1 cellular context compared by ENCODE assay signal in genomic region chr2:9657083-9657482, GRCh38.
TF ChIP-seq lines count a peak whose summit lies in the region.

No MANE protein-coding gene starts in this region.

TF ChIP-seq in HepG2, 621 proteins besides CTCF, POLR2A, EP300 and RAD21 (continued from another document and continues in another):
- TF ChIP-seq, protein P1, sequence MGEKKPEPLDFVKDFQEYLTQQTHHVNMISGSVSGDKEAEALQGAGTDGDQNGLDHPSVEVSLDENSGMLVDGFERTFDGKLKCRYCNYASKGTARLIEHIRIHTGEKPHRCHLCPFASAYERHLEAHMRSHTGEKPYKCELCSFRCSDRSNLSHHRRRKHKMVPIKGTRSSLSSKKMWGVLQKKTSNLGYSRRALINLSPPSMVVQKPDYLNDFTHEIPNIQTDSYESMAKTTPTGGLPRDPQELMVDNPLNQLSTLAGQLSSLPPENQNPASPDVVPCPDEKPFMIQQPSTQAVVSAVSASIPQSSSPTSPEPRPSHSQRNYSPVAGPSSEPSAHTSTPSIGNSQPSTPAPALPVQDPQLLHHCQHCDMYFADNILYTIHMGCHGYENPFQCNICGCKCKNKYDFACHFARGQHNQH (CRISPR knock-in tag; IDR thresholded peaks at IDR 0.05): peak; percentile 87; the same call in 1 of the 2 replicates
- TF ChIP-seq KLF9 (CRISPR knock-in tag; IDR thresholded peaks at IDR 0.05; ENCODE audit: low read depth) (no peak), ZNF343 (CRISPR knock-in tag; IDR thresholded peaks at IDR 0.05) (0 out of 2 replicates have a peak, but pooled peaks have one; percentile 60), PRPF4 (IDR thresholded peaks at IDR 0.05; ENCODE audit: low read depth, low read length, poor library complexity, severe bottlenecking) (no peak), KMT2B (CRISPR knock-in tag; IDR thresholded peaks at IDR 0.05) (peak; percentile 54; the same call in 1 of the 2 replicates), SOX13 (IDR thresholded peaks at IDR 0.05) (no peak), SOX13 (CRISPR knock-in tag; conservative IDR thresholded peaks at IDR 0.05 in 1 of 2, IDR thresholded peaks at IDR 0.05 in 1 of 2) (peak in 1 of 2 experiments; percentile 68; a peak in 2 of 4 replicates), NFIC (IDR thresholded peaks at IDR 0.05; ENCODE audit: low read length) (peak; percentile 30; the same call in 1 of the 2 replicates), ZBTB1 (CRISPR knock-in tag; IDR thresholded peaks at IDR 0.05; ENCODE audit: borderline replicate concordance) (no peak), FOXC1 (CRISPR knock-in tag; IDR thresholded peaks at IDR 0.05; ENCODE audit: borderline replicate concordance) (0 out of 2 replicates have a peak, but pooled peaks have one; percentile 26), RARA (CRISPR knock-in tag; IDR thresholded peaks at IDR 0.05) (peak; percentile 99), ZNF768 (CRISPR knock-in tag; IDR thresholded peaks at IDR 0.05) (no peak), SKIL (CRISPR knock-in tag; IDR thresholded peaks at IDR 0.05; ENCODE audit: borderline replicate concordance) (peak; percentile 96), SOX5 (CRISPR knock-in tag; IDR thresholded peaks at IDR 0.05; ENCODE audit: borderline replicate concordance) (peak; percentile 73; the same call in 1 of the 2 replicates), MIXL1 (CRISPR knock-in tag; IDR thresholded peaks at IDR 0.05) (0 out of 2 replicates have a peak, but pooled peaks have one; percentile 45), PREB (CRISPR knock-in tag; IDR thresholded peaks at IDR 0.05) (no peak), ZNF580 (CRISPR knock-in tag; IDR thresholded peaks at IDR 0.05; ENCODE audit: borderline replicate concordance, low read depth) (peak; percentile 38; the same call in 1 of the 2 replicates), ZSCAN31 (CRISPR knock-in tag; IDR thresholded peaks at IDR 0.05; ENCODE audit: low read depth) (no peak), MED13 (CRISPR knock-in tag; IDR thresholded peaks at IDR 0.05) (no peak), FOSL1 (CRISPR knock-in tag; IDR thresholded peaks at IDR 0.05; ENCODE audit: borderline replicate concordance) (no peak), XRCC5 (optimal IDR thresholded peaks at IDR 0.05; ENCODE audit: low read length) (no peak), TBL1XR1 (IDR thresholded peaks at IDR 0.05; ENCODE audit: borderline replicate concordance, low read length, partially characterized antibody) (peak; percentile 98), RFXANK (CRISPR knock-in tag; IDR thresholded peaks at IDR 0.05) (no peak), ARID5B (CRISPR knock-in tag; IDR thresholded peaks at IDR 0.05) (peak; percentile 93), BRCA1 (CRISPR knock-in tag; IDR thresholded peaks at IDR 0.05) (no peak), JARID2 (CRISPR knock-in tag; IDR thresholded peaks at IDR 0.05; ENCODE audit: insufficient replicate concordance) (no peak), SMARCC2 (IDR thresholded peaks at IDR 0.05) (no peak), ARNTL (CRISPR knock-in tag; IDR thresholded peaks at IDR 0.05) (no peak), ZNF24 (IDR thresholded peaks at IDR 0.05) (no peak), ZSCAN29 (CRISPR knock-in tag; conservative IDR thresholded peaks at IDR 0.05) (0 out of 2 replicates have a peak, but pooled peaks have one; percentile 13), MIER3 (CRISPR knock-in tag; IDR thresholded peaks at IDR 0.05; ENCODE audit: borderline replicate concordance) (0 out of 2 replicates have a peak, but pooled peaks have one; percentile 60), PAXIP1 (CRISPR knock-in tag; conservative IDR thresholded peaks at IDR 0.05) (peak; percentile 65), POLR2AphosphoS5 (IDR thresholded peaks at IDR 0.05; ENCODE audit: low read depth, low read length) (no peak), ZNF720 (CRISPR knock-in tag; IDR thresholded peaks at IDR 0.05) (no peak), ELF3 (CRISPR knock-in tag; IDR thresholded peaks at IDR 0.05) (peak; percentile 81), MAF1 (CRISPR knock-in tag; IDR thresholded peaks at IDR 0.05; ENCODE audit: borderline replicate concordance) (no peak), SETDB1 (CRISPR knock-in tag; IDR thresholded peaks at IDR 0.05; ENCODE audit: borderline replicate concordance) (no peak), ZNF724P (CRISPR knock-in tag; IDR thresholded peaks at IDR 0.05; ENCODE audit: borderline replicate concordance) (peak; percentile 46; the same call in 1 of the 2 replicates), FOXJ3 (CRISPR knock-in tag; IDR thresholded peaks at IDR 0.05; ENCODE audit: borderline replicate concordance) (peak; percentile 70)
- TF ChIP-seq, protein P2, sequence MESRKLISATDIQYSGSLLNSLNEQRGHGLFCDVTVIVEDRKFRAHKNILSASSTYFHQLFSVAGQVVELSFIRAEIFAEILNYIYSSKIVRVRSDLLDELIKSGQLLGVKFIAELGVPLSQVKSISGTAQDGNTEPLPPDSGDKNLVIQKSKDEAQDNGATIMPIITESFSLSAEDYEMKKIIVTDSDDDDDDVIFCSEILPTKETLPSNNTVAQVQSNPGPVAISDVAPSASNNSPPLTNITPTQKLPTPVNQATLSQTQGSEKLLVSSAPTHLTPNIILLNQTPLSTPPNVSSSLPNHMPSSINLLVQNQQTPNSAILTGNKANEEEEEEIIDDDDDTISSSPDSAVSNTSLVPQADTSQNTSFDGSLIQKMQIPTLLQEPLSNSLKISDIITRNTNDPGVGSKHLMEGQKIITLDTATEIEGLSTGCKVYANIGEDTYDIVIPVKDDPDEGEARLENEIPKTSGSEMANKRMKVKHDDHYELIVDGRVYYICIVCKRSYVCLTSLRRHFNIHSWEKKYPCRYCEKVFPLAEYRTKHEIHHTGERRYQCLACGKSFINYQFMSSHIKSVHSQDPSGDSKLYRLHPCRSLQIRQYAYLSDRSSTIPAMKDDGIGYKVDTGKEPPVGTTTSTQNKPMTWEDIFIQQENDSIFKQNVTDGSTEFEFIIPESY (CRISPR knock-in tag; IDR thresholded peaks at IDR 0.05): no peak
- TF ChIP-seq, protein P3, sequence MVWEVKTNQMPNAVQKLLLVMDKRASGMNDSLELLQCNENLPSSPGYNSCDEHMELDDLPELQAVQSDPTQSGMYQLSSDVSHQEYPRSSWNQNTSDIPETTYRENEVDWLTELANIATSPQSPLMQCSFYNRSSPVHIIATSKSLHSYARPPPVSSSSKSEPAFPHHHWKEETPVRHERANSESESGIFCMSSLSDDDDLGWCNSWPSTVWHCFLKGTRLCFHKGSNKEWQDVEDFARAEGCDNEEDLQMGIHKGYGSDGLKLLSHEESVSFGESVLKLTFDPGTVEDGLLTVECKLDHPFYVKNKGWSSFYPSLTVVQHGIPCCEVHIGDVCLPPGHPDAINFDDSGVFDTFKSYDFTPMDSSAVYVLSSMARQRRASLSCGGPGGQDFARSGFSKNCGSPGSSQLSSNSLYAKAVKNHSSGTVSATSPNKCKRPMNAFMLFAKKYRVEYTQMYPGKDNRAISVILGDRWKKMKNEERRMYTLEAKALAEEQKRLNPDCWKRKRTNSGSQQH (CRISPR knock-in tag; IDR thresholded peaks at IDR 0.05; ENCODE audit: low read depth): no peak
- TF ChIP-seq, protein P4, sequence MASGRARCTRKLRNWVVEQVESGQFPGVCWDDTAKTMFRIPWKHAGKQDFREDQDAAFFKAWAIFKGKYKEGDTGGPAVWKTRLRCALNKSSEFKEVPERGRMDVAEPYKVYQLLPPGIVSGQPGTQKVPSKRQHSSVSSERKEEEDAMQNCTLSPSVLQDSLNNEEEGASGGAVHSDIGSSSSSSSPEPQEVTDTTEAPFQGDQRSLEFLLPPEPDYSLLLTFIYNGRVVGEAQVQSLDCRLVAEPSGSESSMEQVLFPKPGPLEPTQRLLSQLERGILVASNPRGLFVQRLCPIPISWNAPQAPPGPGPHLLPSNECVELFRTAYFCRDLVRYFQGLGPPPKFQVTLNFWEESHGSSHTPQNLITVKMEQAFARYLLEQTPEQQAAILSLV (CRISPR knock-in tag; IDR thresholded peaks at IDR 0.05; ENCODE audit: borderline replicate concordance): no peak
- TF ChIP-seq, protein P5, sequence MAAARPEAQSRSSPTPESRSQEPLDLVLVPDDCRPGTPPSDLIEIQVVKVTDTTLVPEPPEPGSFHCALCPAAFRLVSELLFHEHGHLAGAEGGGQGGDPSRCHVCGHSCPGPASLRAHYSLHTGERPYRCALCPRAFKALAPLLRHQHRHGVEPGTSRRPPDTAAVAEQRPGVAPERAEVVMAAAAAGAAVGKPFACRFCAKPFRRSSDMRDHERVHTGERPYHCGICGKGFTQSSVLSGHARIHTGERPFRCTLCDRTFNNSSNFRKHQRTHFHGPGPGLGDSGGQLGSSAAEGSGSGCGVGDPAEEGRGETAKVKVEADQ (CRISPR knock-in tag; IDR thresholded peaks at IDR 0.05; ENCODE audit: borderline replicate concordance): 0 out of 2 replicates have a peak, but pooled peaks have one; percentile 64
